ENCODE assay signal across 8 cellular contexts in genomic region chr19:40605201-40605971, GRCh38. TPM values are rescaled to one million over a fixed set of nuclear protein-coding genes. Genes with fewer than 3 reads are reported as not detected.
DNase-seq lines count a peak whose midpoint lies in the region; ATAC-seq lines count a peak whose summit lies in the region.

No MANE protein-coding gene starts in this region.

- DNase-seq in EL (peak; percentile 70), OCI-M1 (lab: John Stamatoyannopoulos, UW) (peak; percentile 87), fibroblast of gingiva (ENCODE audit: low read depth) (peak; percentile 74), superior temporal gyrus (ENCODE audit: extremely low spot score) (peak; percentile 39), G401 (ENCODE audit: low spot score) (no peak)
- DNase-seq in activated T-cell treated with anti-CD3 and anti-CD28 coated beads, Interleukin-2, amount 50 U/mL, for 24 hours = peak; percentile 87
- DNase-seq in natural killer cell treated with Interleukin-12 subunit alpha and Interleukin-12 subunit beta and Interleukin-15 and Interleukin-18, amount 100 ng/mL, for 72 hours (ENCODE audit: low spot score) = peak; percentile 89

- no peaks in the 10 kb centered on the region for H3K36me3 Mint-ChIP-seq in activated T-cell treated with anti-CD3 and anti-CD28 coated beads, Interleukin-2, amount 50 U/mL, for 24 hours (ENCODE audit: low read depth)
- H3K36me3 Mint-ChIP-seq in natural killer cell treated with Interleukin-12 subunit alpha and Interleukin-12 subunit beta and Interleukin-15 and Interleukin-18, amount 100 ng/mL, for 72 hours = no peaks in the 10 kb centered on the region

- H3K4me1 Mint-ChIP-seq in activated T-cell treated with anti-CD3 and anti-CD28 coated beads, Interleukin-2, amount 50 U/mL, for 24 hours (ENCODE audit: low read depth) = peaks cover 72% of the 10 kb centered on the region
- peaks cover 48 to 56% of the 10 kb centered on the region in 2 donors for H3K4me1 Mint-ChIP-seq in natural killer cell treated with Interleukin-12 subunit alpha and Interleukin-12 subunit beta and Interleukin-15 and Interleukin-18, amount 100 ng/mL, for 72 hours (ENCODE audit: low read depth in 2 of 2)

- ATAC-seq in HG03045 (IDR thresholded peaks at IDR 0.05; ENCODE audit: unreplicated experiment) = peak; percentile 28
- ATAC-seq in natural killer cell treated with Interleukin-12 subunit alpha and Interleukin-12 subunit beta and Interleukin-15 and Interleukin-18, amount 100 ng/mL, for 72 hours = peak; percentile 68 to 81

- no peaks in the 10 kb centered on the region for H3K9me3 Mint-ChIP-seq in activated T-cell treated with anti-CD3 and anti-CD28 coated beads, Interleukin-2, amount 50 U/mL, for 24 hours
- no peaks in the 10 kb centered on the region for H3K9me3 Mint-ChIP-seq in natural killer cell treated with Interleukin-12 subunit alpha and Interleukin-12 subunit beta and Interleukin-15 and Interleukin-18, amount 100 ng/mL, for 72 hours

- H3K27ac Mint-ChIP-seq in activated T-cell treated with anti-CD3 and anti-CD28 coated beads, Interleukin-2, amount 50 U/mL, for 24 hours = peak overlapping the region; percentile 93
- H3K27ac Mint-ChIP-seq in natural killer cell treated with Interleukin-12 subunit alpha and Interleukin-12 subunit beta and Interleukin-15 and Interleukin-18, amount 100 ng/mL, for 72 hours = peak overlapping the region; percentile 67 to 90

- in situ Hi-C loops in G401 (cut with HindIII; ENCODE audit: low sequenced_read_pairs) = no loop called here

- H3K27me3 Mint-ChIP-seq in activated T-cell treated with anti-CD3 and anti-CD28 coated beads, Interleukin-2, amount 50 U/mL, for 24 hours = peaks cover 14% of the 10 kb centered on the region
- peaks cover 9 to 14% of the 10 kb centered on the region in 2 donors for H3K27me3 Mint-ChIP-seq in natural killer cell treated with Interleukin-12 subunit alpha and Interleukin-12 subunit beta and Interleukin-15 and Interleukin-18, amount 100 ng/mL, for 72 hours

- peak overlapping the region; percentile 76 for H3K4me3 Mint-ChIP-seq in activated T-cell treated with anti-CD3 and anti-CD28 coated beads, Interleukin-2, amount 50 U/mL, for 24 hours
- peak overlapping the region; percentile 94 for H3K4me3 Mint-ChIP-seq in natural killer cell treated with Interleukin-12 subunit alpha and Interleukin-12 subunit beta and Interleukin-15 and Interleukin-18, amount 100 ng/mL, for 72 hours

RNA-seq across cellular contexts. Expression of gene LTBP4, which starts 4.2 kb away (rescaled TPM):
- total RNA-seq in natural killer cell treated with Interleukin-12 subunit alpha and Interleukin-12 subunit beta and Interleukin-15 and Interleukin-18, amount 100 ng/mL, for 72 hours = 10 to 100 TPM; 28.1 to 59.0 TPM
- 54.8 and 64.4 TPM in 2 replicates for total RNA-seq in G401 (2014; rRNA removed; shearing (Covaris generic))

RNA-seq across cellular contexts. Expression of gene SHKBP1, which starts 28.7 kb away (rescaled TPM):
- 100 to 1,000 TPM; 131 to 149 TPM for total RNA-seq in natural killer cell treated with Interleukin-12 subunit alpha and Interleukin-12 subunit beta and Interleukin-15 and Interleukin-18, amount 100 ng/mL, for 72 hours
- total RNA-seq in G401 (2014; rRNA removed; shearing (Covaris generic)) = 74.5 and 115 TPM in 2 replicates
